Comparison of ENCODE assay signal across 8 cellular contexts in genomic region chr1:20717452-20718342, GRCh38. TPM values are rescaled to one million over a fixed set of nuclear protein-coding genes. Genes with fewer than 3 reads are reported as not detected.
DNase-seq lines count a peak whose midpoint lies in the region; ATAC-seq and TF ChIP-seq lines count a peak whose summit lies in the region.

Gene KIF17 (minus strand): TSS chr1:20718007. CDS start chr1:20717706, 301 bp downstream.

- TF ChIP-seq CTCF in left lung (IDR thresholded peaks at IDR 0.05), result no peak

- H3K4me1 ChIP-seq in left lung, result peaks cover 0 to 10% of the 10 kb centered on the region in 2 donors

- H3K4me3 ChIP-seq in left lung, result peak within 1 kb of the TSS; percentile 31 to 48

- H3K27me3 ChIP-seq in left lung, result peaks cover 0 to 54% of the 10 kb centered on the region in 2 donors

- H3K27ac ChIP-seq in left lung, result no peak within 1 kb of the TSS

- H3K36me3 ChIP-seq in left lung, result no peaks in the 10 kb centered on the region

- DNase-seq in GM04503 (ENCODE audit: low read depth) (peak; percentile 12), NCI-H128 (lab: John Stamatoyannopoulos, UW; ENCODE audit: unreplicated experiment) (peak; percentile 27), left lung (peak; percentile 82 to 95), H4 (ENCODE audit: low spot score) (no peak)
- DNase-seq in activated CD4-positive, alpha-beta T cell treated with anti-CD3 and anti-CD28 coated beads, Interleukin-2, amount 10 ng/mL, durations not matched to agents 7 days and 5 days, result peak; percentile 63
- peak; percentile 61 for DNase-seq in stimulated activated CD4-positive, alpha-beta T cell treated with anti-CD3 and anti-CD28 coated beads, Interleukin-4, amount 100 ng/mL, for 24 hours

- H3K9me3 Mint-ChIP-seq in activated CD4-positive, alpha-beta T cell treated with anti-CD3 and anti-CD28 coated beads, Interleukin-2, amount 10 ng/mL, durations not matched to agents 7 days and 5 days, result no peaks in the 10 kb centered on the region
- H3K9me3 Mint-ChIP-seq in dendritic cell treated with granulocyte-macrophage colony-stimulating factor and Interleukin-4, amounts not matched to agents 40 ng/mL and 50 ng/mL, for 4 days, result no peaks in the 10 kb centered on the region

- H3K9me3 ChIP-seq in left lung, result no peaks in the 10 kb centered on the region

- peaks cover 2% of the 10 kb centered on the region for H3K36me3 Mint-ChIP-seq in activated CD4-positive, alpha-beta T cell treated with anti-CD3 and anti-CD28 coated beads, Interleukin-2, amount 10 ng/mL, durations not matched to agents 7 days and 5 days (ENCODE audit: low read depth)
- H3K36me3 Mint-ChIP-seq in dendritic cell treated with granulocyte-macrophage colony-stimulating factor and Interleukin-4, amounts not matched to agents 40 ng/mL and 50 ng/mL, for 4 days (ENCODE audit: low read depth), result no peaks in the 10 kb centered on the region

- CTCF ChIA-PET in activated CD4-positive, alpha-beta T cell treated with anti-CD3 and anti-CD28 coated beads, Interleukin-2, amount 10 ng/mL, durations not matched to agents 7 days and 5 days (lab: Charles Lee), result interaction anchor here (0.6 to 3.4 kb wide), 5 partner anchors 11 to 1361 kb away, joined by 3 to 10 read pairs (median 4); no protein-coding TSS in a partner anchor

- peaks cover 13% of the 10 kb centered on the region for H3K4me1 Mint-ChIP-seq in activated CD4-positive, alpha-beta T cell treated with anti-CD3 and anti-CD28 coated beads, Interleukin-2, amount 10 ng/mL, durations not matched to agents 7 days and 5 days
- no peaks in the 10 kb centered on the region for H3K4me1 Mint-ChIP-seq in dendritic cell treated with granulocyte-macrophage colony-stimulating factor and Interleukin-4, amounts not matched to agents 40 ng/mL and 50 ng/mL, for 4 days (ENCODE audit: low read depth)

- peak within 1 kb of the TSS; percentile 58 for H3K4me3 Mint-ChIP-seq in activated CD4-positive, alpha-beta T cell treated with anti-CD3 and anti-CD28 coated beads, Interleukin-2, amount 10 ng/mL, durations not matched to agents 7 days and 5 days
- H3K4me3 Mint-ChIP-seq in dendritic cell treated with granulocyte-macrophage colony-stimulating factor and Interleukin-4, amounts not matched to agents 40 ng/mL and 50 ng/mL, for 4 days, result peak within 1 kb of the TSS; percentile 63

- no peak within 1 kb of the TSS for H3K27ac Mint-ChIP-seq in activated CD4-positive, alpha-beta T cell treated with anti-CD3 and anti-CD28 coated beads, Interleukin-2, amount 10 ng/mL, durations not matched to agents 7 days and 5 days
- H3K27ac Mint-ChIP-seq in dendritic cell treated with granulocyte-macrophage colony-stimulating factor and Interleukin-4, amounts not matched to agents 40 ng/mL and 50 ng/mL, for 4 days, result no peak within 1 kb of the TSS

- peaks cover 35% of the 10 kb centered on the region for H3K27me3 Mint-ChIP-seq in activated CD4-positive, alpha-beta T cell treated with anti-CD3 and anti-CD28 coated beads, Interleukin-2, amount 10 ng/mL, durations not matched to agents 7 days and 5 days
- peaks cover 52% of the 10 kb centered on the region for H3K27me3 Mint-ChIP-seq in dendritic cell treated with granulocyte-macrophage colony-stimulating factor and Interleukin-4, amounts not matched to agents 40 ng/mL and 50 ng/mL, for 4 days

- POLR2A ChIA-PET in activated CD4-positive, alpha-beta T cell treated with anti-CD3 and anti-CD28 coated beads, Interleukin-2, amount 10 ng/mL, durations not matched to agents 7 days and 5 days (lab: Charles Lee), result no interaction called here

- intact Hi-C loops in dendritic cell treated with granulocyte-macrophage colony-stimulating factor and Interleukin-4, amounts not matched to agents 40 ng/mL and 50 ng/mL, for 4 days (cut with micrococcal nuclease), result no loop called here
- intact Hi-C loops in left lung (cut with DNase I), result no loop called here

- ATAC-seq in left lung (peak; percentile 94), HG03460 (IDR thresholded peaks at IDR 0.05; ENCODE audit: unreplicated experiment) (no peak)

RNA-seq across cellular contexts. Expression of gene KIF17, which starts in this region (rescaled TPM):
- not detected for total RNA-seq in activated CD4-positive, alpha-beta T cell treated with anti-CD3 and anti-CD28 coated beads, Interleukin-2, amount 10 ng/mL, durations not matched to agents 7 days and 5 days
- total RNA-seq in left lung, result 1 to 10 TPM; 4.1 to 4.5 TPM
- 0.10 TPM in 1 of 2 replicates, not detected in the other for total RNA-seq in H4 (2014; rRNA removed; shearing (Covaris generic))

Comparison
In these comparisons a context has a peak if more than half of its experiments do, and no peak if none do; other contexts are left out.
1. Peak in DNase-seq in activated CD4-positive, alpha-beta T cell treated with anti-CD3 and anti-CD28 coated beads, Interleukin-2, amount 10 ng/mL, durations not matched to agents 7 days and 5 days; RNA of the gene not detected or under 1 TPM.